In genomic region chr20:5806457-5807263, GRCh38 we compare ENCODE assay signal across 2 cellular contexts.
TF ChIP-seq lines count a peak whose summit lies in the region.

No MANE protein-coding gene starts in this region.

TF ChIP-seq in HCT116, 20 proteins besides CTCF, POLR2A, EP300 and RAD21:
- TF ChIP-seq EZH2 (IDR thresholded peaks at IDR 0.05): no peak
- TF ChIP-seq ZNF274 (IDR thresholded peaks at IDR 0.05; ENCODE audit: low read depth, low read length): no peak
- no peak for TF ChIP-seq ELF1 (IDR thresholded peaks at IDR 0.05; ENCODE audit: borderline replicate concordance, low read depth)
- no peak for TF ChIP-seq ZBTB33 (IDR thresholded peaks at IDR 0.05; ENCODE audit: extremely low read depth, insufficient replicate concordance, low read length)
- no peak for TF ChIP-seq REST (IDR thresholded peaks at IDR 0.05; ENCODE audit: low read depth)

TF ChIP-seq in GM12878, 131 proteins besides CTCF, POLR2A, EP300 and RAD21:
- TF ChIP-seq POLR2AphosphoS5 (IDR thresholded peaks at IDR 0.05; ENCODE audit: low read length): no peak
- TF ChIP-seq RCOR1 (conservative IDR thresholded peaks at IDR 0.05; ENCODE audit: low read depth, low read length): no peak
- TF ChIP-seq MTA2 (IDR thresholded peaks at IDR 0.05; ENCODE audit: low read depth): no peak
- TF ChIP-seq SRF (IDR thresholded peaks at IDR 0.05; ENCODE audit: low read depth in 2 of 2, low read length in 2 of 2): no peak
- no peak for TF ChIP-seq KLF5 (IDR thresholded peaks at IDR 0.05; ENCODE audit: partially characterized antibody)
- no peak for TF ChIP-seq SUPT20H (IDR thresholded peaks at IDR 0.05; ENCODE audit: borderline replicate concordance, control insufficient read depth, low read depth, low read length)
- no peak for TF ChIP-seq BMI1 (IDR thresholded peaks at IDR 0.05; ENCODE audit: borderline replicate concordance)
